ENCODE assay signal across 15 cellular contexts in the genomic region with DNA sequence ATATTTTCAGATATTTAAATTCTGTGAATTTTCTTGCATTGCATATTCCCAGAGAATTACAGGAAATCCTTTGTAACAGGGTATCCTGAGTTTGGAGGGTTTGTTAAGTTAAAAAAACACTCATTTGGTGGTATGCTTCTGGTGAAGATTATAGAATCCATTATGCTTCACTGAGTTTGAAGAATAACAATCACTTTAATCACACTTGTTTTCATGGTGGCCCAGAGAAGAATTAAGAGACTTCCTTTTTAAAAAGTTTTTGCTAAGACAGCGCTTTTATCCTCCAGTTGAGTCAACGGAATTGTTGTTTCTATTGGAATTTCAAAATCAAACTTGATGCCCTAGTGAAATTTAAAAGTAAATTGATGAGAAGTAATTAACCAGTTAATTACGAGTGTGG.
"Had no signal": no experiment of that assay in that cellular context is flagged by ENCODE, and none has a peak within 500 bp of the region (broad histone marks: within the 10 kb centered on the region; RNA-seq: fewer than 3 reads in every experiment).

No MANE protein-coding gene starts in this region.

- H3K27me3 ChIP-seq: SJSA1, testis had no signal

- H3K36me3 ChIP-seq: SJSA1 had no signal

- ATAC-seq: activated CD8-positive, alpha-beta T cell treated with anti-CD3 and anti-CD28 coated beads for 36 hours; stimulated activated naive CD8-positive, alpha-beta T cell treated with anti-CD3 and anti-CD28 coated beads, Interleukin-15, amount 100 ng/mL, for 72 hours; WTC11 had no signal

- FAIRE-seq: TTC549 had no signal

- DNase-seq: activated CD4-positive, alpha-beta T cell treated with anti-CD3 and anti-CD28 coated beads for 48 hours; activated CD8-positive, alpha-beta memory T cell treated with anti-CD3 and anti-CD28 coated beads, Interleukin-2, amount 50 U/mL, for 4 hours; activated CD8-positive, alpha-beta T cell treated with anti-CD3 and anti-CD28 coated beads for 36 hours; activated T-cell treated with anti-CD3 and anti-CD28 coated beads, Interleukin-2, amount 50 U/mL, for 48 hours; anterior cingulate cortex; cerebellar nuclear complex; stimulated activated CD4-positive, alpha-beta T cell treated with anti-CD3 and anti-CD28 coated beads, Interleukin-15, amount 100 ng/mL, for 24 hours; stimulated activated CD4-positive, alpha-beta T cell treated with anti-CD3 and anti-CD28 coated beads, Interleukin-4, amount 100 ng/mL, for 4 hours; stimulated activated CD8-positive, alpha-beta memory T cell treated with anti-CD3 and anti-CD28 coated beads, Interleukin-4, amount 100 ng/mL, for 48 hours; stimulated activated naive CD8-positive, alpha-beta T cell treated with anti-CD3 and anti-CD28 coated beads, Interleukin-15, amount 100 ng/mL, for 72 hours; SW 1271; testis had no signal

- H3K9me3 ChIP-seq: SJSA1, testis had no signal

- H3K4me3 ChIP-seq: SJSA1, testis had no signal

- H3K27ac ChIP-seq: SJSA1, testis had no signal

- H3K4me1 ChIP-seq: testis had no signal
